In the genomic region with DNA sequence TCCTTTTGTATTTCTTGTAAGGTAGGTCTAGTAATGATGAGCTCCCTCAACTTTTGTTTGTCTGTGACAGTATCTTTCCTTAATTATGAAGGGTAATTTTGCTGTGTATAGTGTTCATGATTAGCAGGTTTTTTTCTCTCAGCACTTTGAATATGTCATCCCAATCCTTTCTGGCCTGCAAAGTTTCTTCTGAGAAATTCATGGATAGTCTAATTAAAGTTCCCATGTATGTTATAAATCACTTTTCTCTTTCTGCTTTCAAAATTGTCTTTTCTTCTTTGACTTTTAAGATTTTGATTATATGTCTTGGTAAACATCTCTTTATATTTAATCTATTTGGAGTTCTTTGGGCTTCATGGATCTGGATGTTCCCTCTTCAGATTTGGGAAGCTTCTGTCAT, we compare ENCODE assay signal across 39 cellular contexts.
"Had no signal": no experiment of that assay in that cellular context is flagged by ENCODE, and none has a peak within 500 bp of the region (broad histone marks: within the 10 kb centered on the region; RNA-seq: fewer than 3 reads in every experiment).

No MANE protein-coding gene starts in this region.

- ATAC-seq: activated naive CD4-positive, alpha-beta T cell treated with anti-CD3 and anti-CD28 coated beads, Interleukin-2, amount 50 U/mL, for 72 hours; activated naive CD8-positive, alpha-beta T cell treated with anti-CD3 and anti-CD28 coated beads, Interleukin-2, amount 50 U/mL, for 24 hours; activated T-cell treated with anti-CD3 and anti-CD28 coated beads, Interleukin-2, amount 50 U/mL, for 72 hours; activated T-helper 17 cell treated with anti-CD3 and anti-CD28 coated beads, Interleukin-2, amount 50 U/mL, for 72 hours; body of pancreas had no signal

- H3K36me3 Mint-ChIP-seq: activated naive CD4-positive, alpha-beta T cell treated with anti-CD3 and anti-CD28 coated beads, Interleukin-2, amount 10 ng/mL, durations not matched to agents 7 days and 5 days had no signal

- H3K27ac ChIP-seq: adrenal gland, ascending aorta, body of pancreas, brain microvascular endothelial cell, breast epithelium, cardiac muscle cell had no signal

- H3K27me3 Mint-ChIP-seq: activated naive CD4-positive, alpha-beta T cell treated with anti-CD3 and anti-CD28 coated beads, Interleukin-2, amount 10 ng/mL, durations not matched to agents 7 days and 5 days; activated naive CD8-positive, alpha-beta T cell treated with anti-CD3 and anti-CD28 coated beads for 36 hours; activated naive CD8-positive, alpha-beta T cell treated with anti-CD3 and anti-CD28 coated beads, Interleukin-2, amount 10 ng/mL, durations not matched to agents 7 days and 5 days had no signal

- H3K4me3 Mint-ChIP-seq: activated naive CD4-positive, alpha-beta T cell treated with anti-CD3 and anti-CD28 coated beads for 36 hours; activated naive CD4-positive, alpha-beta T cell treated with anti-CD3 and anti-CD28 coated beads, Interleukin-2, amount 10 ng/mL, durations not matched to agents 7 days and 5 days; activated naive CD4-positive, alpha-beta T cell treated with anti-CD3 and anti-CD28 coated beads, Interleukin-2, amount 50 U/mL, for 24 hours; activated naive CD8-positive, alpha-beta T cell; activated naive CD8-positive, alpha-beta T cell treated with anti-CD3 and anti-CD28 coated beads for 36 hours; activated naive CD8-positive, alpha-beta T cell treated with anti-CD3 and anti-CD28 coated beads, Interleukin-2, amount 10 ng/mL, durations not matched to agents 7 days and 5 days; activated naive CD8-positive, alpha-beta T cell treated with anti-CD3 and anti-CD28 coated beads, Interleukin-2, amount 50 U/mL, for 24 hours; activated T-cell treated with anti-CD3 and anti-CD28 coated beads, Interleukin-2, amount 50 U/mL, for 24 hours; activated T-cell treated with anti-CD3 and anti-CD28 coated beads, Interleukin-2, amount 50 U/mL, for 72 hours; activated T-helper 1 cell treated with anti-CD3 and anti-CD28 coated beads, Interleukin-12 subunit alpha, Interleukin-12 subunit beta, Interleukin-2, Interleukin-4 antibody, amounts not matched to agents 30 ng/mL and 10 ng/mL and 1 ng/mL, durations not matched to agents 14 hours and 24 hours and 36 hours; activated T-helper 17 cell treated with anti-CD3 and anti-CD28 coated beads, Interleukin-2, amount 50 U/mL, for 72 hours; brain; central memory CD8-positive, alpha-beta T cell had no signal

- DNase-seq: activated effector memory CD4-positive, alpha-beta T cell treated with anti-CD3 and anti-CD28 coated beads, Interleukin-2, amount 50 U/mL, for 16 hours; activated effector memory CD4-positive, alpha-beta T cell treated with Interleukin-2 at 50 U/mL for 16 hours; activated gamma-delta T cell; activated gamma-delta T cell treated with Interleukin-2 at 50 U/mL for 16 hours; activated naive CD4-positive, alpha-beta T cell; activated naive CD4-positive, alpha-beta T cell treated with anti-CD3 and anti-CD28 coated beads for 36 hours; activated naive CD4-positive, alpha-beta T cell treated with anti-CD3 and anti-CD28 coated beads, Interleukin-2, amount 10 ng/mL, durations not matched to agents 7 days and 5 days; activated naive CD4-positive, alpha-beta T cell treated with anti-CD3 and anti-CD28 coated beads, Interleukin-2, amount 50 U/mL, for 16 hours; activated naive CD4-positive, alpha-beta T cell treated with Interleukin-2 at 50 U/mL for 16 hours; activated naive CD8-positive, alpha-beta T cell treated with anti-CD3 and anti-CD28 coated beads for 36 hours; activated naive CD8-positive, alpha-beta T cell treated with anti-CD3 and anti-CD28 coated beads, Interleukin-2, amount 10 ng/mL, durations not matched to agents 7 days and 5 days; activated naive CD8-positive, alpha-beta T cell treated with anti-CD3 and anti-CD28 coated beads, Interleukin-2, amount 50 U/mL, for 24 hours; activated T-cell treated with anti-CD3 and anti-CD28 coated beads, Interleukin-2, amount 50 U/mL, for 24 hours; activated T-cell treated with anti-CD3 and anti-CD28 coated beads, Interleukin-2, amount 50 U/mL, for 48 hours; activated T-cell treated with anti-CD3 and anti-CD28 coated beads, Interleukin-2, amount 50 U/mL, for 72 hours; adrenal gland; amniotic stem cell; amygdala; anterior cingulate cortex; aorta; body of pancreas; brain microvascular endothelial cell; caudate nucleus; central memory CD4-positive, alpha-beta T cell; cerebellar nuclear complex had no signal

- H3K27me3 ChIP-seq: adrenal gland, ascending aorta, body of pancreas, brain microvascular endothelial cell, breast epithelium, cardiac muscle cell had no signal

- H3K4me1 ChIP-seq: adrenal gland, ascending aorta, body of pancreas, breast epithelium had no signal

- H3K4me3 ChIP-seq: adrenal gland, ascending aorta, body of pancreas, breast epithelium, cardiac muscle cell had no signal

- H3K4me1 Mint-ChIP-seq: activated naive CD4-positive, alpha-beta T cell treated with anti-CD3 and anti-CD28 coated beads, Interleukin-2, amount 10 ng/mL, durations not matched to agents 7 days and 5 days; activated naive CD4-positive, alpha-beta T cell treated with anti-CD3 and anti-CD28 coated beads, Interleukin-2, amount 50 U/mL, for 24 hours; activated naive CD8-positive, alpha-beta T cell treated with anti-CD3 and anti-CD28 coated beads for 36 hours; activated naive CD8-positive, alpha-beta T cell treated with anti-CD3 and anti-CD28 coated beads, Interleukin-2, amount 10 ng/mL, durations not matched to agents 7 days and 5 days; activated naive CD8-positive, alpha-beta T cell treated with anti-CD3 and anti-CD28 coated beads, Interleukin-2, amount 50 U/mL, for 24 hours; activated T-helper 17 cell treated with anti-CD3 and anti-CD28 coated beads, Interleukin-2, amount 50 U/mL, for 72 hours; brain; central memory CD8-positive, alpha-beta T cell had no signal

- FAIRE-seq: astrocyte, bronchial epithelial cell, colon had no signal

- H3K36me3 ChIP-seq: adrenal gland, ascending aorta, brain microvascular endothelial cell, breast epithelium, cardiac muscle cell had no signal

- H3K27ac Mint-ChIP-seq: activated naive CD4-positive, alpha-beta T cell treated with anti-CD3 and anti-CD28 coated beads for 36 hours; activated naive CD4-positive, alpha-beta T cell treated with anti-CD3 and anti-CD28 coated beads, Interleukin-2, amount 10 ng/mL, durations not matched to agents 7 days and 5 days; activated naive CD4-positive, alpha-beta T cell treated with anti-CD3 and anti-CD28 coated beads, Interleukin-2, amount 50 U/mL, for 24 hours; activated naive CD4-positive, alpha-beta T cell treated with anti-CD3 and anti-CD28 coated beads, Interleukin-2, amount 50 U/mL, for 72 hours; activated naive CD8-positive, alpha-beta T cell; activated naive CD8-positive, alpha-beta T cell treated with anti-CD3 and anti-CD28 coated beads for 36 hours; activated naive CD8-positive, alpha-beta T cell treated with anti-CD3 and anti-CD28 coated beads, Interleukin-2, amount 10 ng/mL, durations not matched to agents 7 days and 5 days; activated naive CD8-positive, alpha-beta T cell treated with anti-CD3 and anti-CD28 coated beads, Interleukin-2, amount 50 U/mL, for 24 hours; activated T-cell treated with anti-CD3 and anti-CD28 coated beads, Interleukin-2, amount 50 U/mL, for 24 hours; activated T-helper 1 cell treated with anti-CD3 and anti-CD28 coated beads, Interleukin-12 subunit alpha, Interleukin-12 subunit beta, Interleukin-2, Interleukin-4 antibody, amounts not matched to agents 30 ng/mL and 10 ng/mL and 1 ng/mL, durations not matched to agents 14 hours and 24 hours and 36 hours; activated T-helper 17 cell treated with anti-CD3 and anti-CD28 coated beads, Interleukin-2, amount 50 U/mL, for 72 hours; activated T-helper 2 cell treated with anti-CD3 and anti-CD28 coated beads, Interferon-gamma antibody, Interleukin-2, Interleukin-4, amounts not matched to agents 10 μg/mL and 5 μg/mL and 100 μg/mL, durations not matched to agents 14 hours and 24 hours and 36 hours; brain had no signal
